In the genomic region with DNA sequence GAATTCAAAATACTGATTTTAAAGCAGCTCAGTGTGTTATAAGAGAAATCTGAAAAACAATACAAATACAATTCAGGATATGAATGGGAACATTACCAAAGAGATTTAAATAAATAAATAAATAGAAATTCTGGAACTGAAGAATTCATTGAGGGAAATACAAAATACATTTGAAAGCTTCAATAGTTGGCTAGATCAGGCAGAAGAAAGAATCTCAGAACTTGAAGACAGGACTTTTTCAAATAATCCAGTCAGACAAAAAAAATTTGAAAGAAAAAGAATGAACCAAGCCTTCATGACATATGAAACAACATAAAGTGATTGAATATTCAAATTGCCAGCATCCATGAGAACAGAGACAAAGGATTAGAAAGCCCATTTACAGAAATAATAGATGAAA, we compare ENCODE assay signal across 25 cellular contexts. TPM values are rescaled to one million over a fixed set of nuclear protein-coding genes. Genes with fewer than 3 reads are reported as not detected.
A peak's percentile ranks its signal among the peaks of the same experiment; 100 is the strongest.
DNase-seq lines count a peak whose midpoint lies in the region; ATAC-seq, FAIRE-seq and TF ChIP-seq lines count a peak whose summit lies in the region.
"Had no signal": no experiment of that assay in that cellular context is flagged by ENCODE, and none has a peak within 500 bp of the region (broad histone marks: within the 10 kb centered on the region; RNA-seq: fewer than 3 reads in every experiment).

No MANE protein-coding gene starts in this region.

- H4K20me1 ChIP-seq in K562 (replicated peaks; ENCODE audit: control insufficient read depth, insufficient read depth, low read length) = no peaks in the 10 kb centered on the region
- H4K20me1 ChIP-seq: BLaER1 treated with 17β-estradiol and CSF1 and Interleukin-3, amounts not matched to agents 10 nM and 100 nM had no signal

- DNase-seq in DMS 273 (lab: John Stamatoyannopoulos, UW; ENCODE audit: unreplicated experiment) (peak; percentile 4), DMS 273 treated with DMSO at 0.1 percent for 48 hours (lab: John Stamatoyannopoulos, UW) (no peak), K562 (ENCODE audit: extremely low read depth in 1 of 4, low spot score in 3 of 4) (no peak)
- DNase-seq: ACHN; AML-193; BE2C; CD4-positive, alpha-beta T cell; CD8-positive, alpha-beta memory T cell; DMS153; DND-41; GDM1; GM23248; H7; HCEC 1CT had no signal

- TF ChIP-seq RAD21 in K562 (CRISPR knock-in tag; conservative IDR thresholded peaks at IDR 0.05 in 1 of 2, IDR thresholded peaks at IDR 0.05 in 1 of 2) = no peak

- H3K9me1 ChIP-seq in K562 (ENCODE audit: control insufficient read depth, insufficient read depth, low read length) = no peaks in the 10 kb centered on the region

- FAIRE-seq in A204.1 (lab: Jason Lieb, UNC) (peak; percentile 30), K562 (lab: Jason Lieb, UNC) (no peak)
- FAIRE-seq: A549, D721Med, GM12878, GM18507 had no signal

- CTCF ChIA-PET in K562 (lab: Yijun Ruan, JAX; ENCODE audit: low intra/inter-chr PET ratio) = no interaction called here

- no peak overlapping the region for H3K27ac ChIP-seq in K562 (ENCODE audit: extremely low read depth, low read depth, low read length)
- H3K27ac ChIP-seq: 22Rv1; A549; BLaER1 treated with 17β-estradiol and CSF1 and Interleukin-3, amounts not matched to agents 10 nM and 100 nM; GM23248 had no signal

- H3K9ac ChIP-seq in K562 (ENCODE audit: insufficient read depth in 1 of 2, low read depth in 2 of 2, low read length in 2 of 2) = no peak overlapping the region
- H3K9ac ChIP-seq: BLaER1 treated with 17β-estradiol and CSF1 and Interleukin-3, amounts not matched to agents 10 nM and 100 nM; GM23248 had no signal

- BruUV-seq in K562 (replicated peaks; lab: Mats Ljungman, UMichigan) = no TSS peak

- in situ Hi-C loops in K562 (cut with MboI) = no loop called here

- H3K9me3 ChIP-seq in K562 (replicated peaks; ENCODE audit: control insufficient read depth, insufficient read depth, low read depth, low read length) = 0 out of 2 replicates have a peak, but pooled peaks cover 2% of the 10 kb centered on the region
- H3K9me3 ChIP-seq: BE2C had no signal

- H3K27me3 ChIP-seq in K562 (ENCODE audit: control insufficient read depth in 2 of 2, insufficient read depth in 2 of 2, low read length in 2 of 2) = no peaks in the 10 kb centered on the region
- H3K27me3 ChIP-seq: BE2C; BLaER1 treated with 17β-estradiol and CSF1 and Interleukin-3, amounts not matched to agents 10 nM and 100 nM had no signal

- H3K4me3 ChIP-seq in K562 = no peak overlapping the region
- H3K4me3 ChIP-seq: A549; BLaER1 treated with 17β-estradiol and CSF1 and Interleukin-3, amounts not matched to agents 10 nM and 100 nM; GM12878; GM23248 had no signal

- POLR2A ChIA-PET in K562 (lab: Yijun Ruan, JAX) = no interaction called here

- TF ChIP-seq POLR2A in K562 (conservative IDR thresholded peaks at IDR 0.05) = no peak
- no peak for TF ChIP-seq POLR2A in GM18505 (IDR thresholded peaks at IDR 0.05; ENCODE audit: borderline replicate concordance, extremely low read depth, insufficient read depth, insufficient read length)

- H3K79me2 ChIP-seq in K562 (ENCODE audit: control insufficient read depth, insufficient read depth, low read length) = no peaks in the 10 kb centered on the region

- ATAC-seq in K562 = no peak
- no peak for ATAC-seq in GM18505 (IDR thresholded peaks at IDR 0.05; ENCODE audit: unreplicated experiment)
- ATAC-seq in GM21367 (IDR thresholded peaks at IDR 0.05; ENCODE audit: unreplicated experiment) = no peak
- ATAC-seq: A549, GM12878 had no signal

- H3K4me1 ChIP-seq in K562 (replicated peaks in 1 of 2; ENCODE audit: control insufficient read depth in 2 of 2, insufficient read depth in 2 of 2, low read length in 2 of 2) = no peaks in the 10 kb centered on the region
- H3K4me1 ChIP-seq: A549; BE2C; BLaER1 treated with 17β-estradiol and CSF1 and Interleukin-3, amounts not matched to agents 10 nM and 100 nM had no signal

- no peaks in the 10 kb centered on the region for H3K36me3 ChIP-seq in K562 (ENCODE audit: control insufficient read depth, insufficient read depth, low read length)
- H3K36me3 ChIP-seq: BLaER1 treated with 17β-estradiol and CSF1 and Interleukin-3, amounts not matched to agents 10 nM and 100 nM had no signal

- H2AFZ ChIP-seq in K562 (ENCODE audit: low read depth, low read length) = no peak overlapping the region
- H2AFZ ChIP-seq: GM23248 had no signal

- no peak overlapping the region for H3K4me2 ChIP-seq in K562 (ENCODE audit: insufficient read depth, low read length)
- H3K4me2 ChIP-seq: A549; BLaER1 treated with 17β-estradiol and CSF1 and Interleukin-3, amounts not matched to agents 10 nM and 100 nM had no signal

- TF ChIP-seq EP300 in K562 (IDR thresholded peaks at IDR 0.05; ENCODE audit: low read length) = no peak

- no peak for TF ChIP-seq CTCF in K562 (IDR thresholded peaks at IDR 0.05 in 2 of 3, conservative IDR thresholded peaks at IDR 0.05 in 1 of 3; ENCODE audit: insufficient read depth in 2 of 3, low read depth in 1 of 3, low read length in 3 of 3)

- intact Hi-C loops in K562 (cut with micrococcal nuclease) = no loop called here

TF ChIP-seq in K562, 482 proteins besides CTCF, POLR2A, EP300 and RAD21:
- TF ChIP-seq MCM3 (IDR thresholded peaks at IDR 0.05) = no peak
- TF ChIP-seq, protein P1, sequence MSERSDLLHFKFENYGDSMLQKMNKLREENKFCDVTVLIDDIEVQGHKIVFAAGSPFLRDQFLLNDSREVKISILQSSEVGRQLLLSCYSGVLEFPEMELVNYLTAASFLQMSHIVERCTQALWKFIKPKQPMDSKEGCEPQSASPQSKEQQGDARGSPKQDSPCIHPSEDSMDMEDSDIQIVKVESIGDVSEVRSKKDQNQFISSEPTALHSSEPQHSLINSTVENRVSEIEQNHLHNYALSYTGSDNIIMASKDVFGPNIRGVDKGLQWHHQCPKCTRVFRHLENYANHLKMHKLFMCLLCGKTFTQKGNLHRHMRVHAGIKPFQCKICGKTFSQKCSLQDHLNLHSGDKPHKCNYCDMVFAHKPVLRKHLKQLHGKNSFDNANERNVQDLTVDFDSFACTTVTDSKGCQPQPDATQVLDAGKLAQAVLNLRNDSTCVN (CRISPR knock-in tag; IDR thresholded peaks at IDR 0.05) = no peak
- peak; percentile 46; the same call in 1 of the 2 replicates for TF ChIP-seq ZNF583 (CRISPR knock-in tag; IDR thresholded peaks at IDR 0.05)
- no peak for TF ChIP-seq PHF21A (IDR thresholded peaks at IDR 0.05; ENCODE audit: borderline replicate concordance, low read depth)
- no peak for TF ChIP-seq ZNF217 (CRISPR knock-in tag; IDR thresholded peaks at IDR 0.05)
- no peak for TF ChIP-seq SP2 (IDR thresholded peaks at IDR 0.05; ENCODE audit: extremely low read depth, low read depth, low read length, poor library complexity, severe bottlenecking)
- TF ChIP-seq ESRRB (CRISPR knock-in tag; IDR thresholded peaks at IDR 0.05; ENCODE audit: borderline replicate concordance) = no peak
- TF ChIP-seq, protein P2, sequence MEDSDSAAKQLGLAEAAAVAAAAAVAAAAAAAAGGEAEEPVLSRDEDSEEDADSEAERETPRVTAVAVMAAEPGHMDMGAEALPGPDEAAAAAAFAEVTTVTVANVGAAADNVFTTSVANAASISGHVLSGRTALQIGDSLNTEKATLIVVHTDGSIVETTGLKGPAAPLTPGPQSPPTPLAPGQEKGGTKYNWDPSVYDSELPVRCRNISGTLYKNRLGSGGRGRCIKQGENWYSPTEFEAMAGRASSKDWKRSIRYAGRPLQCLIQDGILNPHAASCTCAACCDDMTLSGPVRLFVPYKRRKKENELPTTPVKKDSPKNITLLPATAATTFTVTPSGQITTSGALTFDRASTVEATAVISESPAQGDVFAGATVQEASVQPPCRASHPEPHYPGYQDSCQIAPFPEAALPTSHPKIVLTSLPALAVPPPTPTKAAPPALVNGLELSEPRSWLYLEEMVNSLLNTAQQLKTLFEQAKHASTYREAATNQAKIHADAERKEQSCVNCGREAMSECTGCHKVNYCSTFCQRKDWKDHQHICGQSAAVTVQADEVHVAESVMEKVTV (CRISPR knock-in tag; IDR thresholded peaks at IDR 0.05) = no peak
- peak; percentile 84; the same call in 1 of the 2 replicates for TF ChIP-seq TRIM28 (IDR thresholded peaks at IDR 0.05)
- TF ChIP-seq POLR3G (IDR thresholded peaks at IDR 0.05; ENCODE audit: extremely low read depth, insufficient read length, insufficient replicate concordance) = no peak
- no peak for TF ChIP-seq MEIS2 (IDR thresholded peaks at IDR 0.05; ENCODE audit: partially characterized antibody)
- TF ChIP-seq SMARCA4 (IDR thresholded peaks at IDR 0.05) = no peak
- no peak for TF ChIP-seq U2AF2 (optimal IDR thresholded peaks at IDR 0.05; ENCODE audit: low read depth, low read length)

RNA-seq across cellular contexts. Expression of a gene that starts 59.6 kb away (rescaled TPM):
- not detected in 2 replicates for total RNA-seq in K562 (2011; cell fraction: chromatin; rRNA removed; ENCODE audit: low replicate concordance)
- not detected in 2 replicates for total RNA-seq in K562 (2011; cell fraction: nucleolus; rRNA removed)
- total RNA-seq in K562 (2011; cell fraction: nucleoplasm; rRNA removed) = not detected in 2 replicates
- not detected in 2 replicates for total RNA-seq in K562 (2014; rRNA removed)
- total RNA-seq in K562 (2014; rRNA removed; fragmentation: Illumina TruSeq; extraction: Trizol) = not detected in 2 replicates
- total RNA-seq in K562 (2015; rRNA removed; fragmentation: Illumina TruSeq; extraction: Trizol) = not detected in 2 replicates
- not detected in 2 replicates for total RNA-seq in K562 (2021)
- polyA plus RNA-seq in K562 (2011; rRNA removed) = not detected in 2 replicates
- polyA plus RNA-seq in K562 (2011; cell fraction: cytosol; rRNA removed) = not detected in 2 replicates
- polyA plus RNA-seq in K562 (2011; cell fraction: nucleus; rRNA removed) = not detected in 2 replicates
- not detected in 2 replicates for polyA plus RNA-seq in K562 (2012)
- not detected in 2 replicates for polyA plus RNA-seq in K562 (2014; fragmentation: Illumina TruSeq; extraction: Trizol)
- polyA plus RNA-seq in K562 (2014; fragmentation: Nextera tagmentation; extraction: Ambion mirVana) = not detected
- polyA plus RNA-seq in K562 (2014; rRNA removed) = not detected in 2 replicates
- not detected in 2 replicates for polyA minus RNA-seq in K562 (2011; rRNA and poly(A)+ RNA removed)
- polyA minus RNA-seq in K562 (2011; cell fraction: cytosol; rRNA and poly(A)+ RNA removed) = not detected in 2 replicates
- not detected in 2 replicates for polyA minus RNA-seq in K562 (2011; cell fraction: nucleus; rRNA and poly(A)+ RNA removed)
- total RNA-seq: CD4-positive, alpha-beta T cell; CD8-positive, alpha-beta memory T cell; GM12878; GM23248; H1; H7 had no signal
- polyA plus RNA-seq: A549; CD14-positive monocyte; CD8-positive, alpha-beta memory T cell; GM12878; GM23248; H1 had no signal
